Comparison of ENCODE assay signal across 8 cellular contexts in genomic region chr4:183504064-183504929, GRCh38. TPM values are rescaled to one million over a fixed set of nuclear protein-coding genes. Genes with fewer than 3 reads are reported as not detected.
A peak's percentile ranks its signal among the peaks of the same experiment; 100 is the strongest.
DNase-seq lines count a peak whose midpoint lies in the region; ATAC-seq and TF ChIP-seq lines count a peak whose summit lies in the region.

No MANE protein-coding gene starts in this region.

- H3K4me3 ChIP-seq in MM.1S (ENCODE audit: low read length) = peak overlapping the region; percentile 78
- H3K4me3 ChIP-seq in neuronal stem cell (ENCODE audit: low read length in 2 of 2) = peak overlapping the region; percentile 61 to 92

- H3K4me1 ChIP-seq in MM.1S (ENCODE audit: low read length) = peaks cover 11% of the 10 kb centered on the region; the same call in 1 of the 2 replicates
- peaks cover 25% of the 10 kb centered on the region for H3K4me1 ChIP-seq in foreskin keratinocyte
- peaks cover 4 to 9% of the 10 kb centered on the region in 2 donors for H3K4me1 ChIP-seq in neuronal stem cell (ENCODE audit: control insufficient read depth in 2 of 2, insufficient read depth in 1 of 2, low read depth in 1 of 2, low read length in 2 of 2)

- ATAC-seq in foreskin keratinocyte = peak; percentile 80

- TF ChIP-seq CTCF in MM.1S (IDR thresholded peaks at IDR 0.05; ENCODE audit: low read length) (no peak), foreskin keratinocyte (conservative IDR thresholded peaks at IDR 0.05) (peak; percentile 69)

- peak overlapping the region; percentile 98 for H2BK5ac ChIP-seq in neuronal stem cell (ENCODE audit: low read length)

- H3K9me3 ChIP-seq in MM.1S (replicated peaks; ENCODE audit: insufficient read depth, low read length) (no peaks in the 10 kb centered on the region), neuronal stem cell (replicated peaks in 1 of 2; ENCODE audit: control insufficient read depth in 2 of 2, insufficient read depth in 1 of 2, low read depth in 1 of 2, low read length in 2 of 2) (no peaks in the 10 kb centered on the region)

- peak overlapping the region; percentile 73 for H2BK12ac ChIP-seq in neuronal stem cell (ENCODE audit: low read length)

- H3K27ac ChIP-seq in MM.1S (ENCODE audit: low read length) (peak overlapping the region; percentile 82), foreskin keratinocyte (peak overlapping the region; percentile 87), neuronal stem cell (replicated peaks; ENCODE audit: low read length) (peak overlapping the region; percentile 99), substantia nigra (ENCODE audit: low read depth, low read length, poor library complexity, severe bottlenecking) (peak overlapping the region; percentile 98)

- no peaks in the 10 kb centered on the region for H4K20me1 ChIP-seq in MM.1S (ENCODE audit: insufficient read depth, low read length)

- no peak overlapping the region for H4K8ac ChIP-seq in neuronal stem cell (ENCODE audit: low read depth, low read length)

- H3K79me2 ChIP-seq in MM.1S (ENCODE audit: low read length) = peaks cover 53% of the 10 kb centered on the region

- peak overlapping the region; percentile 99 for H3K18ac ChIP-seq in neuronal stem cell (ENCODE audit: low read length)

- peak overlapping the region; percentile 81 for H2BK120ac ChIP-seq in neuronal stem cell (ENCODE audit: low read depth, low read length)

- H3K23ac ChIP-seq in neuronal stem cell (ENCODE audit: low read depth, low read length, poor library complexity) = peak overlapping the region; percentile 98

- no peak overlapping the region for H4K91ac ChIP-seq in neuronal stem cell (ENCODE audit: low read depth, low read length, poor library complexity)

- no peak overlapping the region for H3K4ac ChIP-seq in neuronal stem cell (ENCODE audit: low read length)

- H3F3A ChIP-seq in MM.1S (ENCODE audit: insufficient read depth, low read length) = peaks cover 21% of the 10 kb centered on the region

- WGBS in neuronal stem cell (ENCODE audit: extremely low coverage in 2 of 2, insufficient read length in 2 of 2, insufficient replicate concordance in 1 of 2), 2 donors = no CpG with 5 or more reads among the region's 106 CpGs

- H2AFZ ChIP-seq in MM.1S (ENCODE audit: low read length) (peak overlapping the region; percentile 89), neuronal stem cell (ENCODE audit: low read length) (peak overlapping the region; percentile 90)

- DNase-seq in GDM1 (lab: John Stamatoyannopoulos, UW) (peak; percentile 99), HCEC 1CT (peak; percentile 90), MM.1S (peak; percentile 98), SIG-M5 (lab: John Stamatoyannopoulos, UW) (peak; percentile 61), foreskin keratinocyte (peak; percentile 93 to 95), neuronal stem cell (ENCODE audit: low spot score) (peak; percentile 98), substantia nigra (lab: John Stamatoyannopoulos, UW) (peak; percentile 88 to 99 (median 98))
- peak; percentile 97 to 100 (median 98) for DNase-seq in activated naive CD4-positive, alpha-beta T cell (lab: John Stamatoyannopoulos, UW)

- H2AK5ac ChIP-seq in neuronal stem cell (ENCODE audit: low read depth, low read length) = no peak overlapping the region

- H3K14ac ChIP-seq in neuronal stem cell (ENCODE audit: low read length) = no peak overlapping the region

- no peaks in the 10 kb centered on the region for H3K36me3 ChIP-seq in MM.1S (replicated peaks; ENCODE audit: insufficient read depth, low read length)
- no peaks in the 10 kb centered on the region for H3K36me3 ChIP-seq in neuronal stem cell (replicated peaks in 1 of 2; ENCODE audit: control insufficient read depth in 2 of 2, insufficient read depth in 2 of 2, low read length in 2 of 2)

- H3K9ac ChIP-seq in MM.1S (ENCODE audit: low read length) (peak overlapping the region; percentile 88), neuronal stem cell (ENCODE audit: low read depth, low read length, poor library complexity) (peak overlapping the region; percentile 98)

- H3K79me1 ChIP-seq in neuronal stem cell (ENCODE audit: low read depth, low read length) = peaks cover 6% of the 10 kb centered on the region

- H3K9me2 ChIP-seq in MM.1S (replicated peaks; ENCODE audit: insufficient read depth, low read length) = no peaks in the 10 kb centered on the region

- H3K27me3 ChIP-seq in MM.1S (replicated peaks; ENCODE audit: insufficient read depth, low read length) = no peaks in the 10 kb centered on the region
- no peaks in the 10 kb centered on the region for H3K27me3 ChIP-seq in foreskin keratinocyte
- no peaks in the 10 kb centered on the region for H3K27me3 ChIP-seq in neuronal stem cell (ENCODE audit: control insufficient read depth in 3 of 3, insufficient read depth in 3 of 3, low read depth in 1 of 3, low read length in 3 of 3)

- H2BK15ac ChIP-seq in neuronal stem cell (ENCODE audit: low read length) = peak overlapping the region; percentile 9

- peak overlapping the region; percentile 83; the same call in 1 of the 2 replicates for H3K4me2 ChIP-seq in MM.1S (ENCODE audit: low read depth, low read length)
- H3K4me2 ChIP-seq in neuronal stem cell (ENCODE audit: insufficient read depth, low read length, poor library complexity, severe bottlenecking) = peak overlapping the region; percentile 77

RNA-seq across cellular contexts. Expression of gene ING2, which starts 0.6 kb away (rescaled TPM):
- 18.5 and 23.3 TPM in 2 replicates for total RNA-seq in foreskin keratinocyte
- polyA plus RNA-seq in foreskin keratinocyte = 21.2 and 27.9 TPM in 2 replicates
- 27.8 TPM for polyA plus RNA-seq in neuronal stem cell (2013, experiment 1 of 2)
- 28.9 TPM for polyA plus RNA-seq in neuronal stem cell (2013, experiment 2 of 2)

RNA-seq across cellular contexts. Expression of gene CDKN2AIP, which starts 59.9 kb away (rescaled TPM):
- 13.6 and 14.8 TPM in 2 replicates for total RNA-seq in foreskin keratinocyte
- polyA plus RNA-seq in foreskin keratinocyte = 6.8 and 7.4 TPM in 2 replicates
- polyA plus RNA-seq in neuronal stem cell (2013, experiment 1 of 2) = 15.8 TPM
- polyA plus RNA-seq in neuronal stem cell (2013, experiment 2 of 2) = 16.0 TPM

Comparison
In these comparisons a context has a peak if more than half of its experiments do, and no peak if none do; other contexts are left out.
1. Peak in every context shown above with its lines: DNase-seq, ATAC-seq, H3K4me3 ChIP-seq and H3K27ac ChIP-seq.